8 cellular contexts compared by ENCODE assay signal in the genomic region with DNA sequence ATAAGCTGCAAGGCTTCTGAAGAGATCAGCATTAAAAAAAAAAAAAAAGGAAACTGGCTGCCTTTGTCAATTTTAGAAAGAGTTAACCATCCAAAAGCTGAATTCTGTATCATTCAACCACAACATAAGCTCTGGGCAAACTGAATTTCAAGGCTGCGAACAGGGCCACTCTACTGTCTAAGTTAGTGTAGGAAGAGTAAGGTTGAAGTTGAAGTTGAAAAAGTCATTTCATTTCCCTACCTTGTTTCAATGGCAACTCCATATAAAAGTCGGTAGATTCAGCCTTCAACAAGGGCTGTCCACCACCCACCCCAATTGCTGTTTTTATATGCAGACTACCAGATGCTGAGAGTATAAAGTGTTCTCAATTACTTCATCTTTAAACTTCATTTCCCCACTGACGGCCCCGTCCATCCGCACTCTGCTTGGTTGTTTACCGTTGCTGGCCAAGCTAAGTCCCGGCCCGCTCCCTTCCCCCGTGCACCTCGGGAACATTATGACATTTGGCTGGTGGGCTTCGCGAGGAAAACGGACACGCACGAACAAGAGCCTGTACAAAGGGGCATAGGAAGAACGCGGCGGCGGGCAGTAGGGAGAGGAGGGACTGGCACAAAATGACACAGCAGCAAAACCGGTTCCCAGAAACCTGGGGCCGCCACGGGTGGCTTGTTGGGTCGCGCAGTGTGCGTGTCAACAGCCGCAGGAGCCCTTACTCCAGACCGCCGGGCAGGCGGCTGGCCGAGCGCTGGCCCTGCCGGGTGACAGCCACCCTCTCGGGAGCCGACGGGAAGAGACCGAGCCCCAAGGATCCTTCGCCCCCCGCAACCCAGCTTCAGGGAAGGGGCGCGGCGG. TPM values are rescaled to one million over a fixed set of nuclear protein-coding genes. Genes with fewer than 3 reads are reported as not detected.
DNase-seq lines count a peak whose midpoint lies in the region; ATAC-seq, FAIRE-seq and TF ChIP-seq lines count a peak whose summit lies in the region.

No MANE protein-coding gene starts in this region.

- H3K4me3 ChIP-seq in CD4-positive, CD25-positive, alpha-beta regulatory T cell (ENCODE audit: low read depth, low read length) = peak overlapping the region; percentile 90
- H3K4me3 ChIP-seq in colonic mucosa (peak overlapping the region; percentile 59), HepG2 (replicated peaks in 1 of 3; ENCODE audit: insufficient read depth in 1 of 3, low read depth in 2 of 3, low read length in 3 of 3) (peak overlapping the region; percentile 90 to 93 (median 92))

- TSS peak; percentile 34 for BruUV-seq in HepG2 (replicated peaks; lab: Mats Ljungman, UMichigan)

- H3K27ac Mint-ChIP-seq in CD4-positive, CD25-positive, alpha-beta regulatory T cell = peak overlapping the region; percentile 74 to 98 (median 92)
- H3K27ac Mint-ChIP-seq in stimulated activated effector memory CD8-positive, alpha-beta T cell treated with anti-CD3 and anti-CD28 coated beads, Interleukin-12 subunit alpha, Interleukin-12 subunit beta, amount 100 ng/mL, for 72 hours = peak overlapping the region; percentile 98

- peaks cover 35 to 54% (median 49%) of the 10 kb centered on the region in 4 donors for H3K4me1 Mint-ChIP-seq in CD4-positive, CD25-positive, alpha-beta regulatory T cell
- H3K4me1 Mint-ChIP-seq in stimulated activated effector memory CD8-positive, alpha-beta T cell treated with anti-CD3 and anti-CD28 coated beads, Interleukin-12 subunit alpha, Interleukin-12 subunit beta, amount 100 ng/mL, for 72 hours = peaks cover 40% of the 10 kb centered on the region

- peak overlapping the region; percentile 75 to 84 for H3K9ac ChIP-seq in colonic mucosa (ENCODE audit: low read depth in 2 of 2, low read length in 2 of 2)
- H3K9ac ChIP-seq in HepG2 (ENCODE audit: insufficient read depth, low read depth, low read length) = peak overlapping the region; percentile 88

- no peak for FAIRE-seq in HepG2 (lab: Jason Lieb, UNC)

- H3K9me3 Mint-ChIP-seq in CD4-positive, CD25-positive, alpha-beta regulatory T cell = no peaks in the 10 kb centered on the region
- no peaks in the 10 kb centered on the region for H3K9me3 Mint-ChIP-seq in stimulated activated effector memory CD8-positive, alpha-beta T cell treated with anti-CD3 and anti-CD28 coated beads, Interleukin-12 subunit alpha, Interleukin-12 subunit beta, amount 100 ng/mL, for 72 hours

- peaks cover 27% of the 10 kb centered on the region for H3K4me1 ChIP-seq in CD4-positive, CD25-positive, alpha-beta regulatory T cell (ENCODE audit: control insufficient read depth, insufficient read depth, low read length, poor library complexity, severe bottlenecking)
- peaks cover 7% of the 10 kb centered on the region for H3K4me1 ChIP-seq in colonic mucosa
- H3K4me1 ChIP-seq in HepG2 (ENCODE audit: insufficient read depth, low read length) = peaks cover 24% of the 10 kb centered on the region

- H3K36me3 ChIP-seq in CD4-positive, CD25-positive, alpha-beta regulatory T cell (ENCODE audit: control insufficient read depth, insufficient read depth, low read length) = no peaks in the 10 kb centered on the region
- no peaks in the 10 kb centered on the region for H3K36me3 ChIP-seq in colonic mucosa
- H3K36me3 ChIP-seq in HepG2 (replicated peaks in 1 of 2; ENCODE audit: control insufficient read depth in 1 of 2, insufficient read depth in 2 of 2, low read length in 2 of 2) = no peaks in the 10 kb centered on the region

- H3K4me2 ChIP-seq in HepG2 (ENCODE audit: low read depth, low read length) = peak overlapping the region; percentile 80

- TF ChIP-seq CTCF in colonic mucosa (IDR thresholded peaks at IDR 0.05) = no peak
- no peak for TF ChIP-seq CTCF in HepG2 (CRISPR knock-in tag; IDR thresholded peaks at IDR 0.05)

- H3K27me3 ChIP-seq in CD4-positive, CD25-positive, alpha-beta regulatory T cell (ENCODE audit: control insufficient read depth, insufficient read depth, low read length) = no peaks in the 10 kb centered on the region
- H3K27me3 ChIP-seq in colonic mucosa (no peaks in the 10 kb centered on the region), HepG2 (ENCODE audit: control insufficient read depth in 1 of 2, insufficient read depth in 2 of 2, low read length in 2 of 2) (no peaks in the 10 kb centered on the region; a peak in 1 of 5 replicates)

- H4K20me1 ChIP-seq in HepG2 (ENCODE audit: insufficient read depth, low read length) = peaks cover 4% of the 10 kb centered on the region; the same call in 1 of the 2 replicates

- POLR2A ChIA-PET in HepG2 (lab: Yijun Ruan, JAX) = interaction anchor here (1.0 to 3.4 kb wide), 5 partner anchors 23 to 638 kb away, joined by 3 to 96 read pairs (median 7); partner anchors contain the start of genes COPS4, COQ2 and THAP9

- no peaks in the 10 kb centered on the region for H3K9me3 ChIP-seq in CD4-positive, CD25-positive, alpha-beta regulatory T cell (ENCODE audit: control insufficient read depth in 2 of 2, low read length in 2 of 2)
- H3K9me3 ChIP-seq in colonic mucosa = no peaks in the 10 kb centered on the region
- H3K9me3 ChIP-seq in HepG2 (ENCODE audit: low read length) = no peaks in the 10 kb centered on the region

- peak in 1 of 3 donors; percentile 36 for DNase-seq in CD4-positive, CD25-positive, alpha-beta regulatory T cell
- DNase-seq in T-helper 2 cell = peak; percentile 1 to 38 (median 9)
- peak; percentile 53 for DNase-seq in colonic mucosa
- no peak for DNase-seq in HepG2 (ENCODE audit: low spot score)
- peak in 1 of 2 donors; percentile 28 for DNase-seq in stimulated activated effector memory CD8-positive, alpha-beta T cell treated with anti-CD3 and anti-CD28 coated beads, Interleukin-12 subunit alpha, Interleukin-12 subunit beta, amount 100 ng/mL, for 72 hours (ENCODE audit: low spot score in 2 of 2)
- DNase-seq in HCEC 1CT = no peak

- 1% methylated on average over 21 of the region's 41 CpGs for WGBS in HepG2 (ENCODE audit: low lambda C conversion rate)

- peak overlapping the region; percentile 95 to 100 (median 96) for H3K4me3 Mint-ChIP-seq in CD4-positive, CD25-positive, alpha-beta regulatory T cell
- peak overlapping the region; percentile 96 for H3K4me3 Mint-ChIP-seq in stimulated activated effector memory CD8-positive, alpha-beta T cell treated with anti-CD3 and anti-CD28 coated beads, Interleukin-12 subunit alpha, Interleukin-12 subunit beta, amount 100 ng/mL, for 72 hours

- TF ChIP-seq RAD21 in HepG2 (CRISPR knock-in tag; IDR thresholded peaks at IDR 0.05) = no peak

- CTCF ChIA-PET in HepG2 (lab: Yijun Ruan, JAX; ENCODE audit: low intra/inter-chr PET ratio, low total read pairs) = no interaction called here

- no peak overlapping the region for H2AFZ ChIP-seq in HepG2 (ENCODE audit: low read length)

- TF ChIP-seq EP300 in HepG2 (IDR thresholded peaks at IDR 0.05; ENCODE audit: low read depth in 2 of 2, low read length in 2 of 2) (no peak), HepG2 (CRISPR knock-in tag; IDR thresholded peaks at IDR 0.05; ENCODE audit: borderline replicate concordance) (no peak)

- TF ChIP-seq POLR2A in HepG2 (IDR thresholded peaks at IDR 0.05; ENCODE audit: insufficient read depth in 1 of 2, low read depth in 2 of 2, low read length in 2 of 2) = 0 out of 4 replicates have a peak, but pooled peaks of 1 of the 2 experiments have one; percentile 22

- intact Hi-C loops in colonic mucosa (cut with DNase I) (loop anchor here (5.0 kb wide), 2 partner anchors 120 to 640 kb away; partner anchors contain the start of genes HNRNPD and SEC31A), HepG2 (cut with micrococcal nuclease; ENCODE audit: unreplicated experiment) (loop anchor here (5.0 kb wide), 1 partner anchor 125 kb away; no protein-coding TSS in a partner anchor)

- peaks cover 16% of the 10 kb centered on the region for H3K27me3 Mint-ChIP-seq in CD4-positive, CD25-positive, alpha-beta regulatory T cell

- ATAC-seq in CD4-positive, CD25-positive, alpha-beta regulatory T cell (ENCODE audit: low read depth in 2 of 2) = no peak
- ATAC-seq in GM19025 (IDR thresholded peaks at IDR 0.05; ENCODE audit: low read depth, unreplicated experiment) (peak; percentile 3), HG03432 (IDR thresholded peaks at IDR 0.05; ENCODE audit: unreplicated experiment) (peak; percentile 15), HepG2 (peak; percentile 6)
- peak; percentile 12 for ATAC-seq in stimulated activated effector memory CD8-positive, alpha-beta T cell treated with anti-CD3 and anti-CD28 coated beads, Interleukin-12 subunit alpha, Interleukin-12 subunit beta, amount 100 ng/mL, for 72 hours

- in situ Hi-C loops in HepG2 (cut with HindIII; ENCODE audit: extremely low pct_ligation_motif_present, low pct_unique_long_range_greater_than_20kb) = loop anchor here (5.0 kb wide), 1 partner anchor 125 kb away; no protein-coding TSS in a partner anchor

- H3K36me3 Mint-ChIP-seq in CD4-positive, CD25-positive, alpha-beta regulatory T cell = no peaks in the 10 kb centered on the region
- peaks cover 6% of the 10 kb centered on the region for H3K36me3 Mint-ChIP-seq in stimulated activated effector memory CD8-positive, alpha-beta T cell treated with anti-CD3 and anti-CD28 coated beads, Interleukin-12 subunit alpha, Interleukin-12 subunit beta, amount 100 ng/mL, for 72 hours

- H3K79me2 ChIP-seq in HepG2 (ENCODE audit: insufficient read depth, low read length) = peaks cover 49% of the 10 kb centered on the region

- peak overlapping the region; percentile 91 for H3K27ac ChIP-seq in CD4-positive, CD25-positive, alpha-beta regulatory T cell (ENCODE audit: insufficient read depth, low read length, poor library complexity, severe bottlenecking)
- H3K27ac ChIP-seq in colonic mucosa (peak overlapping the region; percentile 80), HepG2 (ENCODE audit: extremely low read length, insufficient read depth, low read length) (peak overlapping the region; percentile 94)

RNA-seq across cellular contexts. Expression of gene LIN54, which starts 1.4 kb away (rescaled TPM):
- total RNA-seq in CD4-positive, CD25-positive, alpha-beta regulatory T cell = 13.5 TPM
- 10 to 100 TPM in 3 of 4 donors, 1 to 10 TPM in 1; 9.3 to 11.7 (median 10.9) TPM for polyA plus RNA-seq in CD4-positive, CD25-positive, alpha-beta regulatory T cell
- total RNA-seq in colonic mucosa (10 to 100 TPM; 14.6 to 17.9 TPM), HepG2 (2016; rRNA removed; fragmentation: Illumina TruSeq; extraction: Trizol) (25.2 and 37.9 TPM in 2 replicates)
- total RNA-seq in HepG2 (2016; cell fraction: cytosol; rRNA removed; fragmentation: Illumina TruSeq; extraction: Trizol; ENCODE audit: low read depth) = 8.4 and 9.1 TPM in 2 replicates
- 25.9 and 35.0 TPM in 2 replicates for total RNA-seq in HepG2 (2016; cell fraction: insoluble cytoplasmic fraction; rRNA removed; fragmentation: Illumina TruSeq; extraction: Trizol)
- total RNA-seq in HepG2 (2016; cell fraction: membrane; rRNA removed; fragmentation: Illumina TruSeq; extraction: Trizol) = 22.0 and 27.4 TPM in 2 replicates
- total RNA-seq in HepG2 (2016; cell fraction: nucleus; rRNA removed; fragmentation: Illumina TruSeq; extraction: Trizol) = 17.6 and 19.1 TPM in 2 replicates
- polyA plus RNA-seq in HepG2 (2011; rRNA removed) = 22.8 and 32.9 TPM in 2 replicates
- 19.1 and 19.4 TPM in 2 replicates for polyA plus RNA-seq in HepG2 (2011; cell fraction: cytosol; rRNA removed)
- polyA plus RNA-seq in HepG2 (2011; cell fraction: nucleus; rRNA removed) = 8.3 and 11.2 TPM in 2 replicates
- polyA plus RNA-seq in HepG2 (2012) = 11.1 and 21.5 TPM in 2 replicates
- polyA plus RNA-seq in HepG2 (2016; cell fraction: cytosol; fragmentation: Illumina TruSeq; extraction: Trizol; ENCODE audit: low read depth) = 1.1 and 1.4 TPM in 2 replicates
- polyA plus RNA-seq in HepG2 (2016; cell fraction: insoluble cytoplasmic fraction; fragmentation: Illumina TruSeq; extraction: Trizol; ENCODE audit: low read depth) = 22.9 and 24.1 TPM in 2 replicates
- polyA plus RNA-seq in HepG2 (2016; cell fraction: membrane; fragmentation: Illumina TruSeq; extraction: Trizol; ENCODE audit: low read depth) = 6.1 and 7.3 TPM in 2 replicates
- polyA plus RNA-seq in HepG2 (2016; cell fraction: nucleus; fragmentation: Illumina TruSeq; extraction: Trizol; ENCODE audit: insufficient read depth, low read depth) = 12.3 and 15.5 TPM in 2 replicates
- 41.1 and 60.7 TPM in 2 replicates for polyA minus RNA-seq in HepG2 (2011; rRNA and poly(A)+ RNA removed; ENCODE audit: low replicate concordance)
- 36.7 and 41.0 TPM in 2 replicates for polyA minus RNA-seq in HepG2 (2011; cell fraction: cytosol; rRNA and poly(A)+ RNA removed)
- polyA minus RNA-seq in HepG2 (2011; cell fraction: nucleus; rRNA and poly(A)+ RNA removed) = 54.2 and 57.2 TPM in 2 replicates

RNA-seq across cellular contexts. Expression of gene COPS4, which starts 23.0 kb away (rescaled TPM):
- total RNA-seq in CD4-positive, CD25-positive, alpha-beta regulatory T cell = 25.3 TPM
- 10 to 100 TPM; 59.1 to 76.8 (median 63.6) TPM for polyA plus RNA-seq in CD4-positive, CD25-positive, alpha-beta regulatory T cell
- total RNA-seq in colonic mucosa (10 to 100 TPM; 25.2 to 28.8 TPM), HepG2 (2016; rRNA removed; fragmentation: Illumina TruSeq; extraction: Trizol) (52.5 and 90.4 TPM in 2 replicates)
- 17.0 and 18.1 TPM in 2 replicates for total RNA-seq in HepG2 (2016; cell fraction: cytosol; rRNA removed; fragmentation: Illumina TruSeq; extraction: Trizol; ENCODE audit: low read depth)
- total RNA-seq in HepG2 (2016; cell fraction: insoluble cytoplasmic fraction; rRNA removed; fragmentation: Illumina TruSeq; extraction: Trizol) = 53.2 and 103 TPM in 2 replicates
- 24.5 and 29.1 TPM in 2 replicates for total RNA-seq in HepG2 (2016; cell fraction: membrane; rRNA removed; fragmentation: Illumina TruSeq; extraction: Trizol)
- total RNA-seq in HepG2 (2016; cell fraction: nucleus; rRNA removed; fragmentation: Illumina TruSeq; extraction: Trizol) = 26.7 and 28.0 TPM in 2 replicates
- polyA plus RNA-seq in HepG2 (2011; rRNA removed) = 22.3 and 28.8 TPM in 2 replicates
- 16.5 and 20.2 TPM in 2 replicates for polyA plus RNA-seq in HepG2 (2011; cell fraction: cytosol; rRNA removed)
- polyA plus RNA-seq in HepG2 (2011; cell fraction: nucleus; rRNA removed) = 9.4 and 9.9 TPM in 2 replicates
- 32.2 and 38.7 TPM in 2 replicates for polyA plus RNA-seq in HepG2 (2012)
- polyA plus RNA-seq in HepG2 (2016; cell fraction: cytosol; fragmentation: Illumina TruSeq; extraction: Trizol; ENCODE audit: low read depth) = 13.9 and 15.1 TPM in 2 replicates
- 67.6 and 70.2 TPM in 2 replicates for polyA plus RNA-seq in HepG2 (2016; cell fraction: insoluble cytoplasmic fraction; fragmentation: Illumina TruSeq; extraction: Trizol; ENCODE audit: low read depth)
- 16.2 and 20.1 TPM in 2 replicates for polyA plus RNA-seq in HepG2 (2016; cell fraction: membrane; fragmentation: Illumina TruSeq; extraction: Trizol; ENCODE audit: low read depth)
- 23.3 and 23.6 TPM in 2 replicates for polyA plus RNA-seq in HepG2 (2016; cell fraction: nucleus; fragmentation: Illumina TruSeq; extraction: Trizol; ENCODE audit: insufficient read depth, low read depth)
- 7.8 and 11.4 TPM in 2 replicates for polyA minus RNA-seq in HepG2 (2011; rRNA and poly(A)+ RNA removed; ENCODE audit: low replicate concordance)
- polyA minus RNA-seq in HepG2 (2011; cell fraction: cytosol; rRNA and poly(A)+ RNA removed) = 12.4 and 14.8 TPM in 2 replicates
- 18.3 and 19.8 TPM in 2 replicates for polyA minus RNA-seq in HepG2 (2011; cell fraction: nucleus; rRNA and poly(A)+ RNA removed)

Comparison
In these comparisons a context has a peak if more than half of its experiments do, and no peak if none do; other contexts are left out.
1. ATAC-seq: peak in GM19025 (single experiment), HG03432 (single experiment), HepG2 (single experiment) and stimulated activated effector memory CD8-positive, alpha-beta T cell treated with anti-CD3 and anti-CD28 coated beads, Interleukin-12 subunit alpha, Interleukin-12 subunit beta, amount 100 ng/mL, for 72 hours (single experiment); none in CD4-positive, CD25-positive, alpha-beta regulatory T cell (0 of 2).
2. DNase-seq: peak in T-helper 2 cell (5 of 5) and colonic mucosa (single experiment); none in HepG2 (single experiment) and HCEC 1CT (single experiment).
3. Peak in every context shown above with its lines, with median percentiles within 50 percentile points of each other: H3K27ac ChIP-seq and H3K4me3 ChIP-seq.